24 cellular contexts compared by ENCODE assay signal in genomic region chr16:31888735-31889134, GRCh38. TPM values are rescaled to one million over a fixed set of nuclear protein-coding genes. Genes with fewer than 3 reads are reported as not detected.
DNase-seq lines count a peak whose midpoint lies in the region; ATAC-seq and TF ChIP-seq lines count a peak whose summit lies in the region.
"Had no signal": no experiment of that assay in that cellular context is flagged by ENCODE, and none has a peak within 500 bp of the region (broad histone marks: within the 10 kb centered on the region; RNA-seq: fewer than 3 reads in every experiment).

No MANE protein-coding gene starts in this region.

- H3K4me1 ChIP-seq in CD8-positive, alpha-beta memory T cell (ENCODE audit: insufficient read depth, low read length) = no peaks in the 10 kb centered on the region
- H3K4me1 ChIP-seq in mesenchymal stem cell (ENCODE audit: control insufficient read depth, insufficient read depth, low read depth, low read length) = no peaks in the 10 kb centered on the region
- H3K4me1 ChIP-seq: breast epithelium, esophagus squamous epithelium, SJCRH30, tibial artery had no signal

- no peaks in the 10 kb centered on the region for H3K9me3 ChIP-seq in CD8-positive, alpha-beta memory T cell (ENCODE audit: low read length)
- H3K9me3 ChIP-seq in mesenchymal stem cell (ENCODE audit: control insufficient read depth, low read length) = peaks cover 99% of the 10 kb centered on the region
- H3K9me3 ChIP-seq: tibial artery had no signal

- H2BK15ac ChIP-seq in mesenchymal stem cell (ENCODE audit: low read depth, poor library complexity, severe bottlenecking) = no peak overlapping the region

- intact Hi-C loops in activated T-helper 2 cell treated with anti-CD3 and anti-CD28 coated beads, Interferon-gamma antibody, Interleukin-2, Interleukin-4, amounts not matched to agents 10 μg/mL and 5 μg/mL and 100 μg/mL, durations not matched to agents 14 hours and 24 hours and 36 hours (cut with micrococcal nuclease) = loop anchor here (1.0 kb wide), 1 partner anchor 11 kb away; no protein-coding TSS in a partner anchor
- intact Hi-C loops in Right ventricle myocardium inferior (cut with DNase I) = no loop called here

- H3K27me3 ChIP-seq in CD8-positive, alpha-beta memory T cell (ENCODE audit: insufficient read depth, low read length, poor library complexity, severe bottlenecking) = no peaks in the 10 kb centered on the region
- H3K27me3 ChIP-seq in mesenchymal stem cell (ENCODE audit: control insufficient read depth in 1 of 2, insufficient read depth in 1 of 2, low read length in 2 of 2) = no peaks in the 10 kb centered on the region
- H3K27me3 ChIP-seq: BLaER1 treated with 17β-estradiol and CSF1 and Interleukin-3, amounts not matched to agents 10 nM and 100 nM; breast epithelium; esophagus squamous epithelium; left lung; SJCRH30; tibial artery had no signal

- peaks cover 34% of the 10 kb centered on the region for H3K36me3 ChIP-seq in CD8-positive, alpha-beta memory T cell (ENCODE audit: insufficient read depth, low read length)
- peaks cover 33 to 100% of the 10 kb centered on the region in 2 experiments for H3K36me3 ChIP-seq in mesenchymal stem cell (ENCODE audit: control insufficient read depth in 1 of 2, insufficient read depth in 2 of 2, low read depth in 1 of 2, low read length in 2 of 2)
- H3K36me3 ChIP-seq: breast epithelium had no signal

- DNase-seq in activated T-cell treated with anti-CD3 and anti-CD28 coated beads, Interleukin-2, amount 50 U/mL, for 24 hours = no peak
- no peak for DNase-seq in activated T-cell treated with anti-CD3 and anti-CD28 coated beads, Interleukin-2, amount 50 U/mL, for 1 hour
- DNase-seq in CD8-positive, alpha-beta memory T cell = no peak
- no peak for DNase-seq in activated T-helper 2 cell treated with anti-CD3 and anti-CD28 coated beads, Interferon-gamma antibody, Interleukin-2, Interleukin-4, amounts not matched to agents 10 μg/mL and 5 μg/mL and 100 μg/mL, durations not matched to agents 14 hours and 24 hours and 36 hours (ENCODE audit: low spot score)
- DNase-seq in mesenchymal stem cell (no peak), Right ventricle myocardium inferior (ENCODE audit: missing footprints) (no peak), NCI-H1930 (lab: John Stamatoyannopoulos, UW) (no peak), GM10248 (ENCODE audit: extremely low spot score) (no peak)
- DNase-seq: amniotic stem cell; endodermal cell; esophagus squamous epithelium; left lung; NCI-H1694 treated with DMSO at 0.1 percent for 48 hours; NCI-H526; right cardiac atrium; SJCRH30; stimulated activated CD4-positive, alpha-beta T cell treated with anti-CD3 and anti-CD28 coated beads, Interleukin-12 subunit alpha, Interleukin-12 subunit beta, amount 100 ng/mL, for 4 hours; stimulated activated CD4-positive, alpha-beta T cell treated with anti-CD3 and anti-CD28 coated beads, Interleukin-4, amount 100 ng/mL, for 24 hours; stimulated activated naive CD4-positive, alpha-beta T cell; tibial artery had no signal

- H3K27me3 Mint-ChIP-seq in activated T-cell treated with anti-CD3 and anti-CD28 coated beads, Interleukin-2, amount 50 U/mL, for 24 hours = no peaks in the 10 kb centered on the region
- no peaks in the 10 kb centered on the region for H3K27me3 Mint-ChIP-seq in CD8-positive, alpha-beta memory T cell
- no peaks in the 10 kb centered on the region for H3K27me3 Mint-ChIP-seq in activated T-helper 2 cell treated with anti-CD3 and anti-CD28 coated beads, Interferon-gamma antibody, Interleukin-2, Interleukin-4, amounts not matched to agents 10 μg/mL and 5 μg/mL and 100 μg/mL, durations not matched to agents 14 hours and 24 hours and 36 hours (ENCODE audit: low read depth)

- H3K4me1 Mint-ChIP-seq in activated T-cell treated with anti-CD3 and anti-CD28 coated beads, Interleukin-2, amount 50 U/mL, for 24 hours (ENCODE audit: low read depth) = peaks cover 81% of the 10 kb centered on the region
- peaks cover 61 to 90% (median 81%) of the 10 kb centered on the region in 3 donors for H3K4me1 Mint-ChIP-seq in CD8-positive, alpha-beta memory T cell
- peaks cover 21% of the 10 kb centered on the region for H3K4me1 Mint-ChIP-seq in activated T-helper 2 cell treated with anti-CD3 and anti-CD28 coated beads, Interferon-gamma antibody, Interleukin-2, Interleukin-4, amounts not matched to agents 10 μg/mL and 5 μg/mL and 100 μg/mL, durations not matched to agents 14 hours and 24 hours and 36 hours (ENCODE audit: low read depth)
- H3K4me1 Mint-ChIP-seq: endodermal cell, mesothelial cell of epicardium, nephron had no signal

- H3K79me1 ChIP-seq in mesenchymal stem cell (replicated peaks; ENCODE audit: low read length, poor library complexity, severe bottlenecking) = peaks cover 19% of the 10 kb centered on the region

- CTCF ChIA-PET in CD8-positive, alpha-beta memory T cell (lab: Charles Lee) = no interaction called here
- CTCF ChIA-PET in GM10248 (lab: Yijun Ruan, JAX) = no interaction called here

- no peak overlapping the region for H4K91ac ChIP-seq in mesenchymal stem cell (ENCODE audit: low read length)

- no peak overlapping the region for H2BK120ac ChIP-seq in mesenchymal stem cell (ENCODE audit: low read depth, low read length)

- H3K4me3 Mint-ChIP-seq in activated T-cell treated with anti-CD3 and anti-CD28 coated beads, Interleukin-2, amount 50 U/mL, for 24 hours = peak overlapping the region; percentile 48
- H3K4me3 Mint-ChIP-seq in CD8-positive, alpha-beta memory T cell = peak overlapping the region in 1 of 7 donors; percentile 37
- no peak overlapping the region for H3K4me3 Mint-ChIP-seq in activated T-helper 2 cell treated with anti-CD3 and anti-CD28 coated beads, Interferon-gamma antibody, Interleukin-2, Interleukin-4, amounts not matched to agents 10 μg/mL and 5 μg/mL and 100 μg/mL, durations not matched to agents 14 hours and 24 hours and 36 hours (ENCODE audit: low read depth)
- H3K4me3 Mint-ChIP-seq: endodermal cell, mesothelial cell of epicardium, nephron had no signal

- no peak for TF ChIP-seq CTCF in GM10248 (IDR thresholded peaks at IDR 0.05; ENCODE audit: control extremely low read depth, extremely low read depth, low read depth, missing control alignments)

- H3K36me3 Mint-ChIP-seq in activated T-cell treated with anti-CD3 and anti-CD28 coated beads, Interleukin-2, amount 50 U/mL, for 24 hours (ENCODE audit: low read depth) = peaks cover 99% of the 10 kb centered on the region
- peaks cover 53 to 95% (median 53%) of the 10 kb centered on the region in 3 donors for H3K36me3 Mint-ChIP-seq in CD8-positive, alpha-beta memory T cell
- H3K36me3 Mint-ChIP-seq in activated T-helper 2 cell treated with anti-CD3 and anti-CD28 coated beads, Interferon-gamma antibody, Interleukin-2, Interleukin-4, amounts not matched to agents 10 μg/mL and 5 μg/mL and 100 μg/mL, durations not matched to agents 14 hours and 24 hours and 36 hours (ENCODE audit: low read depth) = peaks cover 99% of the 10 kb centered on the region

- H2AFZ ChIP-seq in mesenchymal stem cell (ENCODE audit: low read depth, low read length) = no peak overlapping the region

- no peak overlapping the region for H2AK5ac ChIP-seq in mesenchymal stem cell (ENCODE audit: low read length, severe bottlenecking)

- peak overlapping the region; percentile 8 for H2BK5ac ChIP-seq in mesenchymal stem cell (ENCODE audit: low read depth, low read length, poor library complexity, severe bottlenecking)

- H3K27ac ChIP-seq in CD8-positive, alpha-beta memory T cell (ENCODE audit: low read depth, low read length) = no peak overlapping the region
- H3K27ac ChIP-seq in mesenchymal stem cell (ENCODE audit: low read length, poor library complexity, severe bottlenecking) = no peak overlapping the region
- H3K27ac ChIP-seq: BLaER1 treated with 17β-estradiol and CSF1 and Interleukin-3, amounts not matched to agents 10 nM and 100 nM; breast epithelium; esophagus squamous epithelium; left lung; SJCRH30; tibial artery had no signal

- H3K18ac ChIP-seq in mesenchymal stem cell (ENCODE audit: low read depth in 1 of 2, low read length in 2 of 2) = no peak overlapping the region

- no peak overlapping the region for H3K4me3 ChIP-seq in CD8-positive, alpha-beta memory T cell (ENCODE audit: low read length)
- H3K4me3 ChIP-seq in mesenchymal stem cell (ENCODE audit: insufficient read depth in 1 of 2, low read depth in 1 of 2, low read length in 2 of 2) = peak overlapping the region in 1 of 2 experiments; percentile 44
- H3K4me3 ChIP-seq: breast epithelium, esophagus squamous epithelium, left lung, SJCRH30, tibial artery had no signal

- H3K14ac ChIP-seq in mesenchymal stem cell (ENCODE audit: low read length in 2 of 2) = no peak overlapping the region

- H3K4ac ChIP-seq in mesenchymal stem cell (ENCODE audit: low read depth in 1 of 2, low read length in 2 of 2) = no peak overlapping the region

- no peak overlapping the region for H3K4me2 ChIP-seq in mesenchymal stem cell (ENCODE audit: low read length, poor library complexity, severe bottlenecking)

- POLR2A ChIA-PET in CD8-positive, alpha-beta memory T cell (lab: Charles Lee) = no interaction called here
- POLR2A ChIA-PET in GM10248 (lab: Yijun Ruan, JAX) = no interaction called here

- no peak overlapping the region for H4K8ac ChIP-seq in mesenchymal stem cell (ENCODE audit: low read length)

- H3K9me3 Mint-ChIP-seq in activated T-cell treated with anti-CD3 and anti-CD28 coated beads, Interleukin-2, amount 50 U/mL, for 24 hours = peaks cover 39% of the 10 kb centered on the region
- H3K9me3 Mint-ChIP-seq in CD8-positive, alpha-beta memory T cell = peaks cover 0 to 16% (median 13%) of the 10 kb centered on the region in 5 donors
- H3K9me3 Mint-ChIP-seq in activated T-helper 2 cell treated with anti-CD3 and anti-CD28 coated beads, Interferon-gamma antibody, Interleukin-2, Interleukin-4, amounts not matched to agents 10 μg/mL and 5 μg/mL and 100 μg/mL, durations not matched to agents 14 hours and 24 hours and 36 hours = peaks cover 89% of the 10 kb centered on the region

- no peak for ATAC-seq in Right ventricle myocardium inferior
- ATAC-seq: left lung, right cardiac atrium had no signal

- H3K9ac ChIP-seq in mesenchymal stem cell (ENCODE audit: low read length) = no peak overlapping the region
- H3K9ac ChIP-seq: BLaER1 treated with 17β-estradiol and CSF1 and Interleukin-3, amounts not matched to agents 10 nM and 100 nM had no signal

- no peak overlapping the region for H2BK12ac ChIP-seq in mesenchymal stem cell (ENCODE audit: low read length in 2 of 2)

- H3K27ac Mint-ChIP-seq in activated T-cell treated with anti-CD3 and anti-CD28 coated beads, Interleukin-2, amount 50 U/mL, for 24 hours = peak overlapping the region; percentile 89
- peak overlapping the region in 6 of 8 donors; percentile 35 to 86 (median 58) for H3K27ac Mint-ChIP-seq in CD8-positive, alpha-beta memory T cell
- H3K27ac Mint-ChIP-seq in activated T-helper 2 cell treated with anti-CD3 and anti-CD28 coated beads, Interferon-gamma antibody, Interleukin-2, Interleukin-4, amounts not matched to agents 10 μg/mL and 5 μg/mL and 100 μg/mL, durations not matched to agents 14 hours and 24 hours and 36 hours = peak overlapping the region; percentile 82
- H3K27ac Mint-ChIP-seq: endodermal cell, mesothelial cell of epicardium, nephron had no signal

- no peak overlapping the region for H3K23ac ChIP-seq in mesenchymal stem cell (ENCODE audit: low read length in 2 of 2)

RNA-seq across cellular contexts. Expression of gene ZNF267, which starts 15.1 kb away (rescaled TPM):
- total RNA-seq in CD8-positive, alpha-beta memory T cell = 10 to 100 TPM; 89.0 to 89.7 TPM
- polyA plus RNA-seq in CD8-positive, alpha-beta memory T cell = 15.5 TPM
- 58.5 and 68.5 TPM in 2 replicates for total RNA-seq in activated T-helper 2 cell treated with anti-CD3 and anti-CD28 coated beads, Interferon-gamma antibody, Interleukin-2, Interleukin-4, amounts not matched to agents 10 μg/mL and 5 μg/mL and 100 μg/mL, durations not matched to agents 14 hours and 24 hours and 36 hours
- 5.0 TPM for polyA plus RNA-seq in mesenchymal stem cell (2013, experiment 1 of 2)
- 5.2 TPM for polyA plus RNA-seq in mesenchymal stem cell (2013, experiment 2 of 2)
- 6.6 TPM for total RNA-seq in Right ventricle myocardium inferior
